Comparison of ENCODE assay signal across 20 cellular contexts in the genomic region with DNA sequence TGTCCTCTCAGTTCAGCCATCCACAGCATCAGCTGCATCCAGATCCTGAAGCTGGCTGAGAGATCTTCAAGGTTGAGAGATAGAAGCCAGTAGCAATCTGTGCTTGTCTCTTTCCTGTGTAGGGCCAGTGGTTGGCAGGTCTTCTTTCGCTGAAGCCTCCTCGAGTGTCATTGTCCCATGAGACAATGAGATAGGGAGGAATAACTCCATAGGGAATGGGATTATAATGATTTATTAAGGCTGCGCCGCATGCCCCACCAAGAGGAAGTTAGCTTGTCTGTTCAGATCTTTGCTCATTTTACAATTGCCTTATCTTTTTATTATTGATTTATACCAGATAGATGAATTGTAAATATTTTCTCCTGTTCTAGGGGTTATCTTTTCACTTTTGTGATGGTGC.
"Had no signal": no experiment of that assay in that cellular context is flagged by ENCODE, and none has a peak within 500 bp of the region (broad histone marks: within the 10 kb centered on the region; RNA-seq: fewer than 3 reads in every experiment).

No MANE protein-coding gene starts in this region.

- H3K36me3 ChIP-seq: ovary, uterus had no signal

- H3K27me3 ChIP-seq: left lung, ovary, tibial nerve, uterus had no signal

- H3K4me1 ChIP-seq: left lung, tibial nerve, uterus had no signal

- H3K9me3 ChIP-seq: left lung, ovary, tibial nerve, uterus had no signal

- H3K27ac ChIP-seq: left lung, ovary, skin epidermis, tibial nerve, uterus had no signal

- DNase-seq: hippocampal formation; kidney glomerular epithelial cell; left cardiac atrium; left lung; mesendoderm; naive B cell; natural killer cell; ovary; retina; right cardiac atrium; stimulated activated CD4-positive, alpha-beta T cell treated with anti-CD3 and anti-CD28 coated beads, Interleukin-12 subunit alpha, Interleukin-12 subunit beta, amount 100 ng/mL, for 4 hours; stimulated activated CD4-positive, alpha-beta T cell treated with anti-CD3 and anti-CD28 coated beads, Interleukin-15, amount 100 ng/mL, for 24 hours; stimulated activated CD4-positive, alpha-beta T cell treated with anti-CD3 and anti-CD28 coated beads, Interleukin-2, amount 100 ng/mL, for 24 hours; stimulated activated CD4-positive, alpha-beta T cell treated with anti-CD3 and anti-CD28 coated beads, Interleukin-4, amount 100 ng/mL, for 1 hour; stimulated activated naive B cell treated with anti-CD40 and anti-IgM and Interleukin-4, amounts not matched to agents 10 μg/mL and 1 μg/mL and 100 μg/mL, for 72 hours; substantia nigra; uterus had no signal

- H3K4me3 ChIP-seq: left lung, lung, ovary, skin epidermis, tibial nerve, uterus had no signal
